In genomic region chr1:1594602-1594981, GRCh38 we compare ENCODE assay signal across 9 cellular contexts. TPM values are rescaled to one million over a fixed set of nuclear protein-coding genes. Genes with fewer than 3 reads are reported as not detected.
DNase-seq lines count a peak whose midpoint lies in the region; ATAC-seq lines count a peak whose summit lies in the region.
"Had no signal": no experiment of that assay in that cellular context is flagged by ENCODE, and none has a peak within 500 bp of the region (broad histone marks: within the 10 kb centered on the region; RNA-seq: fewer than 3 reads in every experiment).

No MANE protein-coding gene starts in this region.

- no peak overlapping the region for H3K4ac ChIP-seq in neuronal stem cell (ENCODE audit: low read length)

- H3K4me1 ChIP-seq in neuronal stem cell (ENCODE audit: control insufficient read depth in 2 of 2, insufficient read depth in 1 of 2, low read depth in 1 of 2, low read length in 2 of 2): peaks cover 8 to 14% of the 10 kb centered on the region in 2 donors

- H3K9me3 ChIP-seq in neuronal stem cell (replicated peaks in 1 of 2; ENCODE audit: control insufficient read depth in 2 of 2, insufficient read depth in 1 of 2, low read depth in 1 of 2, low read length in 2 of 2): no peaks in the 10 kb centered on the region

- H3K9ac ChIP-seq in neuronal stem cell (ENCODE audit: low read depth, low read length, poor library complexity): peak overlapping the region; percentile 12

- DNase-seq in SHP77 (lab: John Stamatoyannopoulos, UW) (peak; percentile 45 to 51), SHP77 treated with DMSO at 0.1 percent for 48 hours (lab: John Stamatoyannopoulos, UW) (no peak), RPMI8226 (peak; percentile 46), neuronal stem cell (ENCODE audit: low spot score) (no peak), substantia nigra (lab: John Stamatoyannopoulos, UW) (no peak)
- DNase-seq: activated CD4-positive, alpha-beta T cell treated with anti-CD3 and anti-CD28 coated beads for 1 hour; EL; stimulated activated naive CD4-positive, alpha-beta T cell had no signal

- H2BK120ac ChIP-seq in neuronal stem cell (ENCODE audit: low read depth, low read length): peak overlapping the region; percentile 87

- H3K4me3 ChIP-seq in neuronal stem cell (ENCODE audit: low read length in 2 of 2): peak overlapping the region in 1 of 2 donors; percentile 9

- no peak overlapping the region for H2BK5ac ChIP-seq in neuronal stem cell (ENCODE audit: low read length)

- no CpG with 5 or more reads among the region's 8 CpGs for WGBS in neuronal stem cell (ENCODE audit: extremely low coverage in 2 of 2, insufficient read length in 2 of 2, insufficient replicate concordance in 1 of 2), 2 donors

- peak overlapping the region; percentile 43 for H3K23ac ChIP-seq in neuronal stem cell (ENCODE audit: low read depth, low read length, poor library complexity)

- peaks cover 2% of the 10 kb centered on the region for H3K79me1 ChIP-seq in neuronal stem cell (ENCODE audit: low read depth, low read length)

- no peak overlapping the region for H2BK15ac ChIP-seq in neuronal stem cell (ENCODE audit: low read length)

- peaks cover 8 to 33% (median 13%) of the 10 kb centered on the region in 3 experiments for H3K27me3 ChIP-seq in neuronal stem cell (ENCODE audit: control insufficient read depth in 3 of 3, insufficient read depth in 3 of 3, low read depth in 1 of 3, low read length in 3 of 3)

- H4K8ac ChIP-seq in neuronal stem cell (ENCODE audit: low read depth, low read length): peak overlapping the region; percentile 48

- no peaks in the 10 kb centered on the region for H3K36me3 ChIP-seq in neuronal stem cell (replicated peaks in 1 of 2; ENCODE audit: control insufficient read depth in 2 of 2, insufficient read depth in 2 of 2, low read length in 2 of 2)

- no peak overlapping the region for H3K14ac ChIP-seq in neuronal stem cell (ENCODE audit: low read length)

- H2BK12ac ChIP-seq in neuronal stem cell (ENCODE audit: low read length): no peak overlapping the region

- no peak overlapping the region for H4K91ac ChIP-seq in neuronal stem cell (ENCODE audit: low read depth, low read length, poor library complexity)

- peak overlapping the region; percentile 82 for H2AFZ ChIP-seq in neuronal stem cell (ENCODE audit: low read length)

- no peak overlapping the region for H3K27ac ChIP-seq in neuronal stem cell (replicated peaks; ENCODE audit: low read length)
- H3K27ac ChIP-seq in substantia nigra (ENCODE audit: low read depth, low read length, poor library complexity, severe bottlenecking): no peak overlapping the region

- peak overlapping the region; percentile 64 for H3K18ac ChIP-seq in neuronal stem cell (ENCODE audit: low read length)

- no peak overlapping the region for H3K4me2 ChIP-seq in neuronal stem cell (ENCODE audit: insufficient read depth, low read length, poor library complexity, severe bottlenecking)

- no peak overlapping the region for H2AK5ac ChIP-seq in neuronal stem cell (ENCODE audit: low read depth, low read length)

- no peak for ATAC-seq in HG03457 (IDR thresholded peaks at IDR 0.05; ENCODE audit: unreplicated experiment)

RNA-seq across cellular contexts. Expression of gene FNDC10, which starts 5.3 kb away (rescaled TPM):
- polyA plus RNA-seq in neuronal stem cell (2013, experiment 1 of 2): 12.4 TPM
- 11.8 TPM for polyA plus RNA-seq in neuronal stem cell (2013, experiment 2 of 2)

RNA-seq across cellular contexts. Expression of gene SSU72, which starts 19.9 kb away (rescaled TPM):
- 147 TPM for polyA plus RNA-seq in neuronal stem cell (2013, experiment 1 of 2)
- 144 TPM for polyA plus RNA-seq in neuronal stem cell (2013, experiment 2 of 2)

RNA-seq across cellular contexts. Expression of gene MIB2, which starts 20.7 kb away (rescaled TPM):
- 60.6 TPM for polyA plus RNA-seq in neuronal stem cell (2013, experiment 1 of 2)
- polyA plus RNA-seq in neuronal stem cell (2013, experiment 2 of 2): 58.5 TPM

RNA-seq across cellular contexts. Expression of gene MMP23B, which starts 37.4 kb away (rescaled TPM):
- 11.0 TPM for polyA plus RNA-seq in neuronal stem cell (2013, experiment 1 of 2)
- 10.6 TPM for polyA plus RNA-seq in neuronal stem cell (2013, experiment 2 of 2)

RNA-seq across cellular contexts. Expression of gene TMEM240, which starts 54.2 kb away (rescaled TPM):
- 8.8 TPM for polyA plus RNA-seq in neuronal stem cell (2013, experiment 1 of 2)
- 8.6 TPM for polyA plus RNA-seq in neuronal stem cell (2013, experiment 2 of 2)

Comparison
In these comparisons a context has a peak if more than half of its experiments do, and no peak if none do; other contexts are left out.
1. DNase-seq: peak in SHP77 (2 of 2) and RPMI8226 (single experiment); none in SHP77 treated with DMSO at 0.1 percent for 48 hours (single experiment), neuronal stem cell (single experiment) and substantia nigra (0 of 49).